Comparison of ENCODE assay signal across 1 cellular context in the genomic region with DNA sequence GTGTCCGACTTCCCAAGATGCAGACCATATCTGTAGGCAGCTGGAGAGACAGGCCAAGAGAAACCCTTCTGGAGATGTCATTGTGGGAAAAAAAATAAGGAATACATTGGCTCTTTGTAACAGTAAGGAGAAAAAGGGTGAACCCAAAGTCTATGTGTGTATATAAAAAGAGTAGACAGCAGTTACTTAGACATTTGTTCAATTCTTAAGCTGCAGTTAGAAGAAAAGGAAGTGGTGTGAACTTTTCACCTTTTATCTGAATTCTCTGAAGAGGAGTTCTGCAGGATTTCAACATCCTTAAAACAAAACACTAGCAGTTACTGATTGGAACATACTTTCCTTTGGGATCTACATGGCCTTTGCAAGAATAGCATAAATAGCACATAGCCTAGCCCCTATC.
TF ChIP-seq lines count a peak whose summit lies in the region.

No MANE protein-coding gene starts in this region.

TF ChIP-seq in GM12878, 131 proteins besides CTCF, POLR2A, EP300 and RAD21:
- peak; percentile 66 for TF ChIP-seq SPI1 (IDR thresholded peaks at IDR 0.05; ENCODE audit: borderline replicate concordance, insufficient read depth, low read depth, low read length)
- no peak for TF ChIP-seq NFYA (IDR thresholded peaks at IDR 0.05; ENCODE audit: borderline replicate concordance, low read depth, low read length)
- no peak for TF ChIP-seq SMC3 (IDR thresholded peaks at IDR 0.05; ENCODE audit: borderline replicate concordance, low read length)
- TF ChIP-seq, protein P1, sequence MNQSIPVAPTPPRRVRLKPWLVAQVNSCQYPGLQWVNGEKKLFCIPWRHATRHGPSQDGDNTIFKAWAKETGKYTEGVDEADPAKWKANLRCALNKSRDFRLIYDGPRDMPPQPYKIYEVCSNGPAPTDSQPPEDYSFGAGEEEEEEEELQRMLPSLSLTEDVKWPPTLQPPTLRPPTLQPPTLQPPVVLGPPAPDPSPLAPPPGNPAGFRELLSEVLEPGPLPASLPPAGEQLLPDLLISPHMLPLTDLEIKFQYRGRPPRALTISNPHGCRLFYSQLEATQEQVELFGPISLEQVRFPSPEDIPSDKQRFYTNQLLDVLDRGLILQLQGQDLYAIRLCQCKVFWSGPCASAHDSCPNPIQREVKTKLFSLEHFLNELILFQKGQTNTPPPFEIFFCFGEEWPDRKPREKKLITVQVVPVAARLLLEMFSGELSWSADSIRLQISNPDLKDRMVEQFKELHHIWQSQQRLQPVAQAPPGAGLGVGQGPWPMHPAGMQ (IDR thresholded peaks at IDR 0.05; ENCODE audit: borderline replicate concordance), result no peak
- TF ChIP-seq NR2F1 (conservative IDR thresholded peaks at IDR 0.05), result peak; percentile 60; the same call in 1 of the 2 replicates
- no peak for TF ChIP-seq SRF (IDR thresholded peaks at IDR 0.05; ENCODE audit: low read depth in 2 of 2, low read length in 2 of 2)
- no peak for TF ChIP-seq ZZZ3 (IDR thresholded peaks at IDR 0.05; ENCODE audit: control insufficient read depth, insufficient read length, low read depth)
- TF ChIP-seq SIN3A (IDR thresholded peaks at IDR 0.05; ENCODE audit: low read depth, low read length), result no peak
- no peak for TF ChIP-seq CEBPB (IDR thresholded peaks at IDR 0.05; ENCODE audit: borderline replicate concordance in 1 of 2, low read depth in 2 of 2, low read length in 2 of 2)
- TF ChIP-seq RUNX3 (IDR thresholded peaks at IDR 0.05; ENCODE audit: low read length), result no peak
